9 cellular contexts compared by ENCODE assay signal in genomic region chr2:98463081-98463481, GRCh38. TPM values are rescaled to one million over a fixed set of nuclear protein-coding genes. Genes with fewer than 3 reads are reported as not detected.
DNase-seq lines count a peak whose midpoint lies in the region; ATAC-seq and TF ChIP-seq lines count a peak whose summit lies in the region.
"Had no signal": no experiment of that assay in that cellular context is flagged by ENCODE, and none has a peak within 500 bp of the region (broad histone marks: within the 10 kb centered on the region; RNA-seq: fewer than 3 reads in every experiment).

No MANE protein-coding gene starts in this region.

- TF ChIP-seq POLR2A in stomach (IDR thresholded peaks at IDR 0.05): no peak

- H3K4me2 ChIP-seq in OCI-LY3 (ENCODE audit: low read length) (peak overlapping the region; percentile 71), hepatocyte (no peak overlapping the region)

- no peaks in the 10 kb centered on the region for H3K9me3 ChIP-seq in OCI-LY3 (ENCODE audit: insufficient read depth, low read length)
- no peaks in the 10 kb centered on the region for H3K9me3 ChIP-seq in effector memory CD4-positive, alpha-beta T cell (ENCODE audit: control insufficient read depth, low read length)
- H3K9me3 ChIP-seq in stomach: no peaks in the 10 kb centered on the region
- no peaks in the 10 kb centered on the region for H3K9me3 ChIP-seq in hepatocyte (ENCODE audit: low read depth)

- no peak for ATAC-seq in HG03571 (IDR thresholded peaks at IDR 0.05; ENCODE audit: unreplicated experiment)

- H2AFZ ChIP-seq in OCI-LY3 (ENCODE audit: low read depth, low read length) (no peak overlapping the region), hepatocyte (no peak overlapping the region)

- no peak for TF ChIP-seq EP300 in stomach (IDR thresholded peaks at IDR 0.05)

- TF ChIP-seq CTCF in OCI-LY3 (IDR thresholded peaks at IDR 0.05; ENCODE audit: low read depth, low read length): no peak
- no peak for TF ChIP-seq CTCF in stomach (IDR thresholded peaks at IDR 0.05)
- no peak for TF ChIP-seq CTCF in hepatocyte (IDR thresholded peaks at IDR 0.05; ENCODE audit: poor library complexity)

- H3K79me2 ChIP-seq in OCI-LY3 (ENCODE audit: low read length) (peaks cover 56% of the 10 kb centered on the region), hepatocyte (peaks cover 56% of the 10 kb centered on the region)

- peak; percentile 66 for DNase-seq in activated CD8-positive, alpha-beta memory T cell treated with anti-CD3 and anti-CD28 coated beads for 24 hours
- DNase-seq in activated CD8-positive, alpha-beta memory T cell treated with anti-CD3 and anti-CD28 coated beads, Interleukin-2, amount 50 U/mL, for 48 hours: no peak
- no peak for DNase-seq in effector memory CD4-positive, alpha-beta T cell
- DNase-seq in stomach: no peak
- no peak for DNase-seq in OCI-M1 (lab: John Stamatoyannopoulos, UW)
- DNase-seq in hepatocyte (ENCODE audit: low spot score): no peak
- DNase-seq: EL had no signal

- H3K9me2 ChIP-seq in hepatocyte (replicated peaks; ENCODE audit: insufficient read depth): no peaks in the 10 kb centered on the region

- H3K27me3 ChIP-seq in OCI-LY3 (ENCODE audit: low read depth, low read length): no peaks in the 10 kb centered on the region
- H3K27me3 ChIP-seq in effector memory CD4-positive, alpha-beta T cell (replicated peaks; ENCODE audit: control insufficient read depth, insufficient read depth, low read length, poor library complexity, severe bottlenecking): no peaks in the 10 kb centered on the region
- no peaks in the 10 kb centered on the region for H3K27me3 ChIP-seq in stomach
- H3K27me3 ChIP-seq in hepatocyte: no peaks in the 10 kb centered on the region

- no peak overlapping the region for H3K9ac ChIP-seq in OCI-LY3 (ENCODE audit: low read length)

- WGBS in stomach, 5 donors: 88 to 96% (median 93%) methylated on average over 11 of the region's 11 CpGs
- 94% methylated on average over 11 of the region's 11 CpGs for WGBS in hepatocyte (ENCODE audit: low lambda C conversion rate, missing lambda C conversion rate)

- H3K27ac ChIP-seq in OCI-LY3 (ENCODE audit: low read length) (peak overlapping the region; percentile 80), stomach (peak overlapping the region in 3 of 5 donors; percentile 71 to 78 (median 77)), hepatocyte (no peak overlapping the region)
- H3K27ac ChIP-seq in effector memory CD4-positive, alpha-beta T cell (ENCODE audit: insufficient read depth, low read length, poor library complexity, severe bottlenecking): peak overlapping the region; percentile 82

- intact Hi-C loops in stomach (cut with DNase I; ENCODE audit: low total_unique reads): no loop called here

- peaks cover 89% of the 10 kb centered on the region for H3K4me1 ChIP-seq in OCI-LY3 (ENCODE audit: low read length)
- H3K4me1 ChIP-seq in effector memory CD4-positive, alpha-beta T cell (ENCODE audit: control insufficient read depth, insufficient read depth, low read length, poor library complexity, severe bottlenecking): peaks cover 89% of the 10 kb centered on the region
- H3K4me1 ChIP-seq in stomach: peaks cover 19 to 93% (median 63%) of the 10 kb centered on the region in 4 donors
- peaks cover 4% of the 10 kb centered on the region for H3K4me1 ChIP-seq in hepatocyte (ENCODE audit: insufficient read depth)

- peak overlapping the region; percentile 1; the same call in 1 of the 2 replicates for H3K4me3 ChIP-seq in OCI-LY3 (ENCODE audit: low read length)
- H3K4me3 ChIP-seq in effector memory CD4-positive, alpha-beta T cell (ENCODE audit: insufficient read depth, low read depth, low read length, poor library complexity, severe bottlenecking): peak overlapping the region; percentile 31
- no peak overlapping the region for H3K4me3 ChIP-seq in stomach
- no peak overlapping the region for H3K4me3 ChIP-seq in hepatocyte

- peaks cover 12% of the 10 kb centered on the region for H3K36me3 ChIP-seq in OCI-LY3 (replicated peaks; ENCODE audit: low read depth, low read length)
- H3K36me3 ChIP-seq in effector memory CD4-positive, alpha-beta T cell (ENCODE audit: control insufficient read depth, insufficient read depth, low read length): no peaks in the 10 kb centered on the region
- no peaks in the 10 kb centered on the region for H3K36me3 ChIP-seq in stomach
- no peaks in the 10 kb centered on the region for H3K36me3 ChIP-seq in hepatocyte (replicated peaks; ENCODE audit: insufficient read depth, low read depth)

- H4K20me1 ChIP-seq in OCI-LY3 (ENCODE audit: insufficient read depth, low read length) (peaks cover 10% of the 10 kb centered on the region; the same call in 1 of the 2 replicates), hepatocyte (ENCODE audit: insufficient read depth, poor library complexity, severe bottlenecking) (no peaks in the 10 kb centered on the region)

RNA-seq across cellular contexts. Expression of gene INPP4A, which starts 18.4 kb away (rescaled TPM):
- total RNA-seq in stomach (10 to 100 TPM; 10.4 to 65.3 (median 23.7) TPM), hepatocyte (9.2 and 13.1 TPM in 2 replicates)
- polyA plus RNA-seq in stomach (1 to 10 TPM; 1.5 to 3.8 (median 3.1) TPM), hepatocyte (6.2 and 7.9 TPM in 2 replicates)

Comparison
In these comparisons a context has a peak if more than half of its experiments do, and no peak if none do; other contexts are left out.
1. H3K4me3 ChIP-seq: peak in OCI-LY3 (single experiment) and effector memory CD4-positive, alpha-beta T cell (single experiment); none in stomach (0 of 4) and hepatocyte (single experiment).